Comparison of ENCODE assay signal across 25 cellular contexts in the genomic region with DNA sequence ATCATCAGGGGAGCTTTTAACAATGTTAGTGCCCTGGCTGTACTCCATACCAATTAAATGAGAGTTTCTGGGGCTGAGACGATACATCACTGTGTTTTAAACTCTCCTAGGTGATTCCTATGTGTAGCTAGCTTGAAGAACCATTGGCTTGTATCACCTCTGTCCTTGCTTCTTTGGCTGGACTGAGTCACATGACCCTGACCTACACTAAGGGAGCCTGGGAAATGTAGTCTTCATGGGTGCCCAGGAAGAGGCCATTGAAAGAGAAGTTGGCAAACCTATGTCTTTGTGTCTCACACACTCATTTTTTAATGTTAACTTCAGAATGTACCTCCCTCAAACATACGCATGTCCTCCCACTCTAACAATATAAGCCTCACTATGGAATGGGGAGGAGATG.
DNase-seq lines count a peak whose midpoint lies in the region; ATAC-seq, FAIRE-seq and TF ChIP-seq lines count a peak whose summit lies in the region.
"Had no signal": no experiment of that assay in that cellular context is flagged by ENCODE, and none has a peak within 500 bp of the region (broad histone marks: within the 10 kb centered on the region; RNA-seq: fewer than 3 reads in every experiment).

No MANE protein-coding gene starts in this region.

- H3K27me3 Mint-ChIP-seq in stimulated activated naive B cell treated with anti-CD40 and anti-IgM and Interleukin-4, amounts not matched to agents 10 μg/mL and 1 μg/mL and 100 μg/mL, for 72 hours, result no peaks in the 10 kb centered on the region

- no peak for TF ChIP-seq CTCF in foreskin keratinocyte (conservative IDR thresholded peaks at IDR 0.05)
- no peak for TF ChIP-seq CTCF in kidney (IDR thresholded peaks at IDR 0.05; ENCODE audit: borderline replicate concordance, extremely low read depth, insufficient read depth)
- TF ChIP-seq CTCF in gastrocnemius medialis (IDR thresholded peaks at IDR 0.05 in 4 of 5, conservative IDR thresholded peaks at IDR 0.05 in 1 of 5), result no peak

- H3K4me1 ChIP-seq in foreskin keratinocyte (no peaks in the 10 kb centered on the region), kidney (ENCODE audit: control insufficient read depth in 1 of 2, insufficient read depth in 1 of 2, low read depth in 1 of 2, low read length in 2 of 2) (no peaks in the 10 kb centered on the region), gastrocnemius medialis (no peaks in the 10 kb centered on the region)

- H3K27ac ChIP-seq in foreskin keratinocyte (no peak overlapping the region), kidney (ENCODE audit: low read depth in 2 of 2, low read length in 2 of 2) (no peak overlapping the region), gastrocnemius medialis (no peak overlapping the region)

- FAIRE-seq in kidney (lab: Jason Lieb, UNC), result no peak
- FAIRE-seq: A204.1, GM12891, TTC549, urothelium cell line had no signal

- H3K36me3 Mint-ChIP-seq in stimulated activated naive B cell treated with anti-CD40 and anti-IgM and Interleukin-4, amounts not matched to agents 10 μg/mL and 1 μg/mL and 100 μg/mL, for 72 hours, result no peaks in the 10 kb centered on the region
- H3K36me3 Mint-ChIP-seq: natural killer cell treated with Interleukin-12 subunit alpha and Interleukin-12 subunit beta and Interleukin-15 and Interleukin-18, amount 100 ng/mL, for 72 hours; stimulated activated memory B cell treated with anti-CD40 and anti-IgM and Interleukin-4, amounts not matched to agents 10 μg/mL and 1 μg/mL and 100 μg/mL, for 72 hours had no signal

- peak; percentile 19 for DNase-seq in NCI-H82 (lab: John Stamatoyannopoulos, UW)
- DNase-seq in NCI-H82 treated with DMSO at 0.1 percent for 48 hours (lab: John Stamatoyannopoulos, UW; ENCODE audit: unreplicated experiment), result no peak
- peak; percentile 29 for DNase-seq in RKO (ENCODE audit: low spot score)
- DNase-seq in foreskin keratinocyte, result no peak
- DNase-seq in stimulated activated naive B cell treated with anti-CD40 and anti-IgM and Interleukin-4, amounts not matched to agents 10 μg/mL and 1 μg/mL and 100 μg/mL, for 72 hours, result no peak
- DNase-seq in kidney, result no peak
- DNase-seq in gastrocnemius medialis, result no peak
- DNase-seq: activated CD4-positive, alpha-beta T cell treated with anti-CD3 and anti-CD28 coated beads for 1 hour; activated gamma-delta T cell; activated T-cell treated with anti-CD3 and anti-CD28 coated beads, Interleukin-2, amount 50 U/mL, for 1 hour; cerebellar nuclear complex; DMS79 treated with DMSO at 0.1 percent for 48 hours; left ventricle myocardium superior; NCI-H146; NCI-H69; SHP77; stimulated activated CD4-positive, alpha-beta T cell treated with anti-CD3 and anti-CD28 coated beads, Interleukin-4, amount 100 ng/mL, for 1 hour had no signal

- peaks cover 14% of the 10 kb centered on the region for H3K27me3 ChIP-seq in foreskin keratinocyte
- H3K27me3 ChIP-seq in gastrocnemius medialis, result no peaks in the 10 kb centered on the region

- H3K4me3 Mint-ChIP-seq in stimulated activated naive B cell treated with anti-CD40 and anti-IgM and Interleukin-4, amounts not matched to agents 10 μg/mL and 1 μg/mL and 100 μg/mL, for 72 hours, result no peak overlapping the region
- H3K4me3 Mint-ChIP-seq: B cell; natural killer cell treated with Interleukin-12 subunit alpha and Interleukin-12 subunit beta and Interleukin-15 and Interleukin-18, amount 100 ng/mL, for 72 hours; stimulated activated memory B cell treated with anti-CD40 and anti-IgM and Interleukin-4, amounts not matched to agents 10 μg/mL and 1 μg/mL and 100 μg/mL, for 72 hours had no signal

- no peak overlapping the region for H3K27ac Mint-ChIP-seq in stimulated activated naive B cell treated with anti-CD40 and anti-IgM and Interleukin-4, amounts not matched to agents 10 μg/mL and 1 μg/mL and 100 μg/mL, for 72 hours
- H3K27ac Mint-ChIP-seq: B cell; natural killer cell treated with Interleukin-12 subunit alpha and Interleukin-12 subunit beta and Interleukin-15 and Interleukin-18, amount 100 ng/mL, for 72 hours; stimulated activated memory B cell treated with anti-CD40 and anti-IgM and Interleukin-4, amounts not matched to agents 10 μg/mL and 1 μg/mL and 100 μg/mL, for 72 hours had no signal

- H3K4me3 ChIP-seq in kidney (ENCODE audit: low read length in 2 of 2) (no peak overlapping the region), gastrocnemius medialis (no peak overlapping the region)

- no peak for TF ChIP-seq POLR2A in gastrocnemius medialis (IDR thresholded peaks at IDR 0.05)

- no peaks in the 10 kb centered on the region for H3K36me3 ChIP-seq in kidney (ENCODE audit: control insufficient read depth in 1 of 2, insufficient read depth in 2 of 2, low read length in 2 of 2)
- H3K36me3 ChIP-seq in gastrocnemius medialis, result no peaks in the 10 kb centered on the region

- in situ Hi-C loops in gastrocnemius medialis (cut with MboI; ENCODE audit: low sequenced_read_pairs in 4 of 4), result no loop called here

- H3K9me3 Mint-ChIP-seq in stimulated activated naive B cell treated with anti-CD40 and anti-IgM and Interleukin-4, amounts not matched to agents 10 μg/mL and 1 μg/mL and 100 μg/mL, for 72 hours, result peaks cover 0 to 1% of the 10 kb centered on the region in 2 donors
- H3K9me3 Mint-ChIP-seq: natural killer cell treated with Interleukin-12 subunit alpha and Interleukin-12 subunit beta and Interleukin-15 and Interleukin-18, amount 100 ng/mL, for 72 hours; stimulated activated memory B cell treated with anti-CD40 and anti-IgM and Interleukin-4, amounts not matched to agents 10 μg/mL and 1 μg/mL and 100 μg/mL, for 72 hours had no signal

- no peaks in the 10 kb centered on the region for H3K4me1 Mint-ChIP-seq in stimulated activated naive B cell treated with anti-CD40 and anti-IgM and Interleukin-4, amounts not matched to agents 10 μg/mL and 1 μg/mL and 100 μg/mL, for 72 hours
- H3K4me1 Mint-ChIP-seq: B cell; stimulated activated memory B cell treated with anti-CD40 and anti-IgM and Interleukin-4, amounts not matched to agents 10 μg/mL and 1 μg/mL and 100 μg/mL, for 72 hours had no signal

- intact Hi-C loops in kidney (cut with DNase I), result no loop called here
- intact Hi-C loops in gastrocnemius medialis (cut with DNase I; ENCODE audit: low total_unique reads), result no loop called here

- ATAC-seq in foreskin keratinocyte (peak; percentile 31), GM18520 (IDR thresholded peaks at IDR 0.05; ENCODE audit: unreplicated experiment) (no peak), gastrocnemius medialis (no peak)
- ATAC-seq in stimulated activated naive B cell treated with anti-CD40 and anti-IgM and Interleukin-4, amounts not matched to agents 10 μg/mL and 1 μg/mL and 100 μg/mL, for 72 hours (replicated peaks), result peak; percentile 57 to 71
- ATAC-seq: left ventricle myocardium superior; natural killer cell treated with Interleukin-12 subunit alpha and Interleukin-12 subunit beta and Interleukin-15 and Interleukin-18, amount 100 ng/mL, for 72 hours; stimulated activated memory B cell treated with anti-CD40 and anti-IgM and Interleukin-4, amounts not matched to agents 10 μg/mL and 1 μg/mL and 100 μg/mL, for 72 hours had no signal

- H3K9ac ChIP-seq in kidney (ENCODE audit: low read length in 2 of 2), result no peak overlapping the region

- no peaks in the 10 kb centered on the region for H3K9me3 ChIP-seq in kidney (ENCODE audit: control insufficient read depth in 1 of 2, low read length in 2 of 2)
- no peaks in the 10 kb centered on the region for H3K9me3 ChIP-seq in gastrocnemius medialis

Comparison
In these comparisons a context has a peak if more than half of its experiments do, and no peak if none do; other contexts are left out.
1. DNase-seq: peak in NCI-H82 (single experiment) and RKO (single experiment); none in NCI-H82 treated with DMSO at 0.1 percent for 48 hours (single experiment), foreskin keratinocyte (0 of 2), stimulated activated naive B cell treated with anti-CD40 and anti-IgM and Interleukin-4, amounts not matched to agents 10 μg/mL and 1 μg/mL and 100 μg/mL, for 72 hours (single experiment), kidney (single experiment) and gastrocnemius medialis (0 of 2).
2. ATAC-seq: peak in foreskin keratinocyte (single experiment) and stimulated activated naive B cell treated with anti-CD40 and anti-IgM and Interleukin-4, amounts not matched to agents 10 μg/mL and 1 μg/mL and 100 μg/mL, for 72 hours (2 of 2); none in GM18520 (single experiment) and gastrocnemius medialis (0 of 2).